In genomic region chr9:122264360-122265264, GRCh38 we compare ENCODE assay signal across 8 cellular contexts. TPM values are rescaled to one million over a fixed set of nuclear protein-coding genes. Genes with fewer than 3 reads are reported as not detected.
DNase-seq lines count a peak whose midpoint lies in the region; ATAC-seq and TF ChIP-seq lines count a peak whose summit lies in the region.

A gene with protein sequence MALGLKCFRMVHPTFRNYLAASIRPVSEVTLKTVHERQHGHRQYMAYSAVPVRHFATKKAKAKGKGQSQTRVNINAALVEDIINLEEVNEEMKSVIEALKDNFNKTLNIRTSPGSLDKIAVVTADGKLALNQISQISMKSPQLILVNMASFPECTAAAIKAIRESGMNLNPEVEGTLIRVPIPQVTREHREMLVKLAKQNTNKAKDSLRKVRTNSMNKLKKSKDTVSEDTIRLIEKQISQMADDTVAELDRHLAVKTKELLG (plus strand): TSS chr9:122264882. CDS start chr9:122270892, 6,010 bp downstream.
Gene RBM18, minus strand, starts transcription at chr9:122264840. Its CDS starts 3,348 bp downstream, at chr9:122261492.

- H3K4me3 ChIP-seq in choroid plexus epithelial cell (ENCODE audit: low read depth, low read length), result peak within 1 kb of the TSS; percentile 96

- H3K36me3 Mint-ChIP-seq in activated CD4-positive, alpha-beta T cell treated with anti-CD3 and anti-CD28 coated beads for 36 hours (ENCODE audit: low read depth), result peaks cover 29% of the 10 kb centered on the region

- CTCF ChIA-PET in activated CD4-positive, alpha-beta T cell treated with anti-CD3 and anti-CD28 coated beads for 36 hours (lab: Charles Lee), result interaction anchor here (0.7 to 1.8 kb wide), 8 partner anchors 36 to 1326 kb away, joined by 3 to 9 read pairs (median 4); partner anchors contain the start of gene LHX6

- H3K27ac Mint-ChIP-seq in activated CD4-positive, alpha-beta T cell treated with anti-CD3 and anti-CD28 coated beads for 36 hours, result peak within 1 kb of the TSS; percentile 99

- peaks cover 44% of the 10 kb centered on the region for H3K4me1 Mint-ChIP-seq in activated CD4-positive, alpha-beta T cell treated with anti-CD3 and anti-CD28 coated beads for 36 hours

- peak within 1 kb of the TSS; percentile 98 for H3K4me3 Mint-ChIP-seq in activated CD4-positive, alpha-beta T cell treated with anti-CD3 and anti-CD28 coated beads for 36 hours

- H3K27me3 Mint-ChIP-seq in activated CD4-positive, alpha-beta T cell treated with anti-CD3 and anti-CD28 coated beads for 36 hours, result no peaks in the 10 kb centered on the region

- DNase-seq in AG20443 (ENCODE audit: low spot score), result peak; percentile 97
- peak; percentile 53 for DNase-seq in NCI-H446 treated with DMSO at 0.1 percent for 48 hours (lab: John Stamatoyannopoulos, UW)
- DNase-seq in activated CD4-positive, alpha-beta T cell treated with anti-CD3 and anti-CD28 coated beads for 36 hours, result peak; percentile 93
- peak; percentile 91 for DNase-seq in choroid plexus epithelial cell (ENCODE audit: low read depth)
- DNase-seq in kidney glomerular epithelial cell (lab: John Stamatoyannopoulos, UW), result peak; percentile 73
- DNase-seq in stimulated activated CD4-positive, alpha-beta T cell treated with anti-CD3 and anti-CD28 coated beads, Interleukin-15, amount 100 ng/mL, for 48 hours (ENCODE audit: low read depth in 2 of 2), result peak; percentile 74 to 87

- intact Hi-C loops in activated CD4-positive, alpha-beta T cell treated with anti-CD3 and anti-CD28 coated beads for 36 hours (cut with DNase I, micrococcal nuclease), result loop anchor here (1.0 to 10.0 kb wide), 8 partner anchors 50 to 960 kb away; partner anchors contain the start of genes MORN5 (in 2 of the 2), NDUFA8 (in 2 of the 2), PDCL (in 1 of the 2) and RABGAP1 (in 1 of the 2)

- ATAC-seq in GM19025 (IDR thresholded peaks at IDR 0.05; ENCODE audit: low read depth, unreplicated experiment) (peak; percentile 87), HG03280 (IDR thresholded peaks at IDR 0.05; ENCODE audit: unreplicated experiment) (peak; percentile 86)
- peak; percentile 83 for ATAC-seq in activated CD4-positive, alpha-beta T cell treated with anti-CD3 and anti-CD28 coated beads for 36 hours

- H3K9me3 Mint-ChIP-seq in activated CD4-positive, alpha-beta T cell treated with anti-CD3 and anti-CD28 coated beads for 36 hours (ENCODE audit: low read depth), result no peaks in the 10 kb centered on the region

- no peak for TF ChIP-seq CTCF in choroid plexus epithelial cell (conservative IDR thresholded peaks at IDR 0.05; ENCODE audit: low read depth, low read length)

- POLR2A ChIA-PET in activated CD4-positive, alpha-beta T cell treated with anti-CD3 and anti-CD28 coated beads for 36 hours (lab: Charles Lee), result interaction anchor here (1.2 kb wide), 1 partner anchor 641 kb away, joined by 3 read pairs; the partner anchor contains the start of gene RC3H2

RNA-seq across cellular contexts. Expression of the first gene that starts in this region (rescaled TPM):
- 10 to 100 TPM; 57.3 to 61.5 TPM for total RNA-seq in activated CD4-positive, alpha-beta T cell treated with anti-CD3 and anti-CD28 coated beads for 36 hours

RNA-seq across cellular contexts. Expression of gene RBM18, which starts in this region (rescaled TPM):
- 10 to 100 TPM; 22.3 to 28.6 TPM for total RNA-seq in activated CD4-positive, alpha-beta T cell treated with anti-CD3 and anti-CD28 coated beads for 36 hours

Comparison
In these comparisons a context has a peak if more than half of its experiments do, and no peak if none do; other contexts are left out.
1. Peak in every context shown above with its lines: DNase-seq, ATAC-seq and H3K4me3 ChIP-seq.